1 cellular context compared by ENCODE assay signal in genomic region chr15:62846131-62846804, GRCh38.
TF ChIP-seq lines count a peak whose summit lies in the region.

No MANE protein-coding gene starts in this region.

TF ChIP-seq in HepG2, 621 proteins besides CTCF, POLR2A, EP300 and RAD21 (continued from another document):
- no peak for TF ChIP-seq CSRNP2 (CRISPR knock-in tag; conservative IDR thresholded peaks at IDR 0.05; ENCODE audit: low read depth)
- TF ChIP-seq ZNF383 (CRISPR knock-in tag; IDR thresholded peaks at IDR 0.05; ENCODE audit: borderline replicate concordance) = no peak
